Comparison of ENCODE assay signal across 18 cellular contexts in genomic region chr15:41777421-41777973, GRCh38. TPM values are rescaled to one million over a fixed set of nuclear protein-coding genes. Genes with fewer than 3 reads are reported as not detected.
A peak's percentile ranks its signal among the peaks of the same experiment; 100 is the strongest.
DNase-seq lines count a peak whose midpoint lies in the region; ATAC-seq, FAIRE-seq and TF ChIP-seq lines count a peak whose summit lies in the region.
"Had no signal": no experiment of that assay in that cellular context is flagged by ENCODE, and none has a peak within 500 bp of the region (broad histone marks: within the 10 kb centered on the region; RNA-seq: fewer than 3 reads in every experiment).

No MANE protein-coding gene starts in this region.

- no peak overlapping the region for H3K4me3 ChIP-seq in BLaER1 treated with 17β-estradiol and CSF1 and Interleukin-3, amounts not matched to agents 10 nM and 100 nM
- no peak overlapping the region for H3K4me3 ChIP-seq in IMR-90 (ENCODE audit: insufficient read depth, low read depth, low read length)
- H3K4me3 ChIP-seq: K562 had no signal

- H3K4ac ChIP-seq in IMR-90 (ENCODE audit: low read depth, low read length): peak overlapping the region; percentile 71; the same call in 1 of the 2 replicates

- TF ChIP-seq CTCF in IMR-90 (conservative IDR thresholded peaks at IDR 0.05; ENCODE audit: low read depth, low read length): no peak
- TF ChIP-seq CTCF in MCF 10A (IDR thresholded peaks at IDR 0.05; ENCODE audit: unreplicated experiment): no peak
- TF ChIP-seq CTCF in osteocyte (IDR thresholded peaks at IDR 0.05): no peak

- H2BK15ac ChIP-seq in IMR-90 (ENCODE audit: low read depth, low read length): no peak overlapping the region

- peak overlapping the region in 1 of 2 experiments; percentile 32; a peak in 1 of 4 replicates for H4K8ac ChIP-seq in IMR-90 (ENCODE audit: low read depth in 2 of 2, low read length in 2 of 2)

- H3K9ac ChIP-seq in BLaER1 treated with 17β-estradiol and CSF1 and Interleukin-3, amounts not matched to agents 10 nM and 100 nM: peak overlapping the region in 5 of 11 experiments; percentile 1 to 16 (median 13); a peak in 4 of 22 replicates
- no peak overlapping the region for H3K9ac ChIP-seq in IMR-90 (ENCODE audit: low read depth, low read length)

- no peak overlapping the region for H2AFZ ChIP-seq in IMR-90 (replicated peaks; ENCODE audit: low read length, poor library complexity)

- POLR2A ChIA-PET in IMR-90 (lab: Charles Lee; ENCODE audit: unreplicated experiment) (interaction anchor here (0.5 kb wide), 1 partner anchor 158 kb away, joined by 3 read pairs; no protein-coding TSS in a partner anchor), MCF 10A (lab: Yijun Ruan, JAX) (interaction anchor here (0.6 to 19.2 kb wide), 7 partner anchors 15 to 570 kb away, joined by 3 to 486 read pairs (median 6); partner anchors contain the start of genes EHD4 and RPAP1)

- WGBS in IMR-90 (ENCODE audit: extremely low coverage in 2 of 2, insufficient read length in 1 of 2), 2 experiments: no CpG with 5 or more reads among the region's 1 CpG

- H3K4me3 Mint-ChIP-seq in MCF 10A (ENCODE audit: unreplicated experiment) (peak overlapping the region; percentile 92), osteocyte (ENCODE audit: unreplicated experiment) (no peak overlapping the region)
- H3K4me3 Mint-ChIP-seq: activated T-helper 1 cell treated with anti-CD3 and anti-CD28 coated beads, Interleukin-12 subunit alpha, Interleukin-12 subunit beta, Interleukin-2, Interleukin-4 antibody, amounts not matched to agents 30 ng/mL and 10 ng/mL and 1 ng/mL, durations not matched to agents 14 hours and 24 hours and 36 hours; type B pancreatic cell had no signal

- H3K27me3 Mint-ChIP-seq in MCF 10A (ENCODE audit: insufficient read depth, unreplicated experiment) (no peaks in the 10 kb centered on the region), osteocyte (ENCODE audit: unreplicated experiment) (no peaks in the 10 kb centered on the region)
- H3K27me3 Mint-ChIP-seq: type B pancreatic cell had no signal

- H4K91ac ChIP-seq in IMR-90 (ENCODE audit: insufficient read depth, low read depth, low read length): peak overlapping the region; percentile 53

- no peak overlapping the region for H2BK5ac ChIP-seq in IMR-90 (ENCODE audit: low read depth, low read length, poor library complexity, severe bottlenecking)

- TF ChIP-seq RAD21 in IMR-90 (IDR thresholded peaks at IDR 0.05; ENCODE audit: low read length): no peak

- dilution Hi-C loops in IMR-90 (cut with HindIII; ENCODE audit: low sequenced_read_pairs, unreplicated experiment): no loop called here

- H3K14ac ChIP-seq in IMR-90 (replicated peaks; ENCODE audit: low read depth, low read length): peak overlapping the region; percentile 77; the same call in 1 of the 2 replicates

- H3K4me1 ChIP-seq in BLaER1 treated with 17β-estradiol and CSF1 and Interleukin-3, amounts not matched to agents 10 nM and 100 nM: peaks cover 78 to 94% (median 90%) of the 10 kb centered on the region in 10 experiments
- H3K4me1 ChIP-seq in IMR-90 (ENCODE audit: control insufficient read depth, insufficient read depth, low read length): peaks cover 21% of the 10 kb centered on the region

- H3K27ac Mint-ChIP-seq in MCF 10A (ENCODE audit: low read depth, unreplicated experiment) (peak overlapping the region; percentile 73), osteocyte (ENCODE audit: unreplicated experiment) (no peak overlapping the region)
- H3K27ac Mint-ChIP-seq: activated T-helper 1 cell treated with anti-CD3 and anti-CD28 coated beads, Interleukin-12 subunit alpha, Interleukin-12 subunit beta, Interleukin-2, Interleukin-4 antibody, amounts not matched to agents 30 ng/mL and 10 ng/mL and 1 ng/mL, durations not matched to agents 14 hours and 24 hours and 36 hours; type B pancreatic cell had no signal

- H3K56ac ChIP-seq in IMR-90 (ENCODE audit: extremely low read depth, insufficient read depth, low read length): no peak overlapping the region

- no peaks in the 10 kb centered on the region for H3K36me3 ChIP-seq in BLaER1 treated with 17β-estradiol and CSF1 and Interleukin-3, amounts not matched to agents 10 nM and 100 nM
- no peaks in the 10 kb centered on the region for H3K36me3 ChIP-seq in IMR-90 (ENCODE audit: control insufficient read depth, insufficient read depth, low read length)

- H2BK120ac ChIP-seq in IMR-90 (ENCODE audit: low read depth, low read length): peak overlapping the region; percentile 45; the same call in 1 of the 2 replicates

- H2BK20ac ChIP-seq in IMR-90 (ENCODE audit: low read depth, low read length): peak overlapping the region; percentile 16; the same call in 1 of the 2 replicates

- in situ Hi-C loops in IMR-90 (cut with MboI; ENCODE audit: low sequenced_read_pairs): no loop called here

- H3K4me1 Mint-ChIP-seq in MCF 10A (ENCODE audit: insufficient read depth, unreplicated experiment): peaks cover 53% of the 10 kb centered on the region
- H3K4me1 Mint-ChIP-seq in osteocyte (ENCODE audit: unreplicated experiment): peaks cover 69% of the 10 kb centered on the region

- H3K23ac ChIP-seq in IMR-90 (ENCODE audit: low read depth, low read length): peak overlapping the region; percentile 61; the same call in 1 of the 2 replicates

- intact Hi-C loops in IMR-90 (cut with micrococcal nuclease): loop anchor here (10.0 kb wide), 1 partner anchor 173 kb away; no protein-coding TSS in a partner anchor
- intact Hi-C loops in MCF 10A (cut with micrococcal nuclease): no loop called here

- no peaks in the 10 kb centered on the region for H3K9me3 Mint-ChIP-seq in MCF 10A (ENCODE audit: unreplicated experiment)
- H3K9me3 Mint-ChIP-seq in osteocyte (ENCODE audit: unreplicated experiment): no peaks in the 10 kb centered on the region
- H3K9me3 Mint-ChIP-seq: activated T-helper 1 cell treated with anti-CD3 and anti-CD28 coated beads, Interleukin-12 subunit alpha, Interleukin-12 subunit beta, Interleukin-2, Interleukin-4 antibody, amounts not matched to agents 30 ng/mL and 10 ng/mL and 1 ng/mL, durations not matched to agents 14 hours and 24 hours and 36 hours; type B pancreatic cell had no signal

- peaks cover 27 to 79% of the 10 kb centered on the region in 2 experiments for H3K79me1 ChIP-seq in IMR-90 (ENCODE audit: low read depth in 1 of 2, low read length in 2 of 2)

- ATAC-seq in IMR-90 (ENCODE audit: low read depth): no peak
- ATAC-seq: K562 had no signal

- 0 out of 22 replicates have a peak overlapping the region, but pooled peaks of 3 of the 11 experiments have one; percentile 4 to 25 (median 13) for H3K27ac ChIP-seq in BLaER1 treated with 17β-estradiol and CSF1 and Interleukin-3, amounts not matched to agents 10 nM and 100 nM
- H3K27ac ChIP-seq in IMR-90 (ENCODE audit: insufficient read depth, low read length): no peak overlapping the region; the same call in 1 of the 2 replicates

- H2AK5ac ChIP-seq in IMR-90 (ENCODE audit: low read depth, low read length): peak overlapping the region; percentile 67; the same call in 1 of the 2 replicates

- no peak overlapping the region for H2AK9ac ChIP-seq in IMR-90 (replicated peaks; ENCODE audit: low read depth, low read length, poor library complexity)

- H3K27me3 ChIP-seq in BLaER1 treated with 17β-estradiol and CSF1 and Interleukin-3, amounts not matched to agents 10 nM and 100 nM: no peaks in the 10 kb centered on the region
- no peaks in the 10 kb centered on the region for H3K27me3 ChIP-seq in IMR-90 (ENCODE audit: control insufficient read depth, insufficient read depth, low read length)

- peaks cover 13% of the 10 kb centered on the region for H3K36me3 Mint-ChIP-seq in MCF 10A (ENCODE audit: insufficient read depth, unreplicated experiment)
- H3K36me3 Mint-ChIP-seq in osteocyte (ENCODE audit: unreplicated experiment): peaks cover 4% of the 10 kb centered on the region

- BruUV-seq in IMR-90 (replicated peaks; lab: Mats Ljungman, UMichigan) (no TSS peak), MCF 10A (replicated peaks; lab: Mats Ljungman, UMichigan) (no TSS peak)

- no peaks in the 10 kb centered on the region for H3K9me3 ChIP-seq in BLaER1 treated with 17β-estradiol and CSF1 and Interleukin-3, amounts not matched to agents 10 nM and 100 nM (replicated peaks in 1 of 11)
- H3K9me3 ChIP-seq in IMR-90 (ENCODE audit: control insufficient read depth, insufficient read depth, low read length): no peaks in the 10 kb centered on the region

- no peak overlapping the region for H4K5ac ChIP-seq in IMR-90 (ENCODE audit: low read depth, low read length)

- no peak for TF ChIP-seq POLR2A in IMR-90 (IDR thresholded peaks at IDR 0.05; ENCODE audit: low read depth, low read length)
- no peak for TF ChIP-seq POLR2A in GM12891 (IDR thresholded peaks at IDR 0.05; ENCODE audit: low read depth, low read length)

- no peak for FAIRE-seq in GM12891 (lab: Jason Lieb, UNC)
- FAIRE-seq: GM12892, K562 had no signal

- H4K20me1 ChIP-seq in BLaER1 treated with 17β-estradiol and CSF1 and Interleukin-3, amounts not matched to agents 10 nM and 100 nM: peaks cover 0 to 19% (median 0%) of the 10 kb centered on the region in 11 experiments; a peak in 8 of 22 replicates
- H4K20me1 ChIP-seq in IMR-90 (ENCODE audit: insufficient read depth, low read length): peaks cover 38% of the 10 kb centered on the region

- peak overlapping the region; percentile 92 to 99 (median 95) for H3K4me2 ChIP-seq in BLaER1 treated with 17β-estradiol and CSF1 and Interleukin-3, amounts not matched to agents 10 nM and 100 nM
- peak overlapping the region; percentile 37; the same call in 1 of the 2 replicates for H3K4me2 ChIP-seq in IMR-90 (ENCODE audit: low read depth, low read length)

- H3K18ac ChIP-seq in IMR-90 (ENCODE audit: low read depth, low read length): no peak overlapping the region

- peaks cover 16% of the 10 kb centered on the region for H3K9me1 ChIP-seq in IMR-90 (ENCODE audit: insufficient read depth, low read length)

- CTCF ChIA-PET in IMR-90 (lab: Yijun Ruan, JAX) (interaction anchor here (0.8 to 0.9 kb wide), 2 partner anchors 32 to 33 kb away, joined by 3 read pairs; no protein-coding TSS in a partner anchor), MCF 10A (lab: Yijun Ruan, JAX) (interaction anchor here (0.9 to 11.2 kb wide), 7 partner anchors 10 to 50 kb away, joined by 3 to 249 read pairs (median 7); no protein-coding TSS in a partner anchor)

- DNase-seq in IMR-90 (peak; percentile 65), MCF 10A (ENCODE audit: unreplicated experiment) (no peak), kidney glomerular epithelial cell (lab: John Stamatoyannopoulos, UW) (peak; percentile 37), HPDE6-E6E7 (ENCODE audit: extremely low spot score) (no peak), GM12891 (ENCODE audit: insufficient read length, low spot score) (no peak), iPS-NIHi11 (ENCODE audit: low spot score) (no peak), osteocyte (ENCODE audit: extremely low spot score, unreplicated experiment) (no peak)
- DNase-seq: anterior cingulate cortex; NCI-H1694; NCI-H526 treated with DMSO at 0.1 percent for 48 hours; stimulated activated CD4-positive, alpha-beta T cell treated with anti-CD3 and anti-CD28 coated beads, Interleukin-2, amount 100 ng/mL, for 24 hours; stimulated activated CD8-positive, alpha-beta memory T cell treated with anti-CD3 and anti-CD28 coated beads, Interleukin-4, amount 100 ng/mL, for 48 hours; T1000 had no signal

RNA-seq across cellular contexts. Expression of gene MAPKBP1, which starts 3.2 kb away (rescaled TPM):
- total RNA-seq in IMR-90 (2012; rRNA removed): 10.3 and 12.5 TPM in 2 replicates
- polyA plus RNA-seq in IMR-90 (2012; rRNA removed): 14.7 and 15.3 TPM in 2 replicates
- 4.8 and 6.1 TPM in 2 replicates for polyA plus RNA-seq in IMR-90 (2012; cell fraction: cytosol; rRNA removed)
- polyA plus RNA-seq in IMR-90 (2012; cell fraction: nucleus; rRNA removed; ENCODE audit: low replicate concordance): 40.6 and 67.6 TPM in 2 replicates
- total RNA-seq in MCF 10A (2022): 33.2 and 35.0 TPM in 2 replicates
- polyA plus RNA-seq in GM12891 (2012; ENCODE audit: low read depth, missing spikeins): 7.0 TPM
- 28.0 and 34.2 TPM in 2 replicates for total RNA-seq in osteocyte

RNA-seq across cellular contexts. Expression of gene JMJD7, which starts 50.4 kb away (rescaled TPM):
- 3.6 and 5.0 TPM in 2 replicates for total RNA-seq in IMR-90 (2012; rRNA removed)
- 6.3 and 8.1 TPM in 2 replicates for polyA plus RNA-seq in IMR-90 (2012; rRNA removed)
- polyA plus RNA-seq in IMR-90 (2012; cell fraction: cytosol; rRNA removed): 7.9 and 8.2 TPM in 2 replicates
- 12.6 and 22.4 TPM in 2 replicates for polyA plus RNA-seq in IMR-90 (2012; cell fraction: nucleus; rRNA removed; ENCODE audit: low replicate concordance)
- 9.2 and 13.3 TPM in 2 replicates for total RNA-seq in MCF 10A (2022)
- 3.8 TPM for polyA plus RNA-seq in GM12891 (2012; ENCODE audit: low read depth, missing spikeins)
- total RNA-seq in osteocyte: 9.1 and 14.0 TPM in 2 replicates

Comparison
In these comparisons a context has a peak if more than half of its experiments do, and no peak if none do; other contexts are left out.
1. DNase-seq: peak in IMR-90 (single experiment) and kidney glomerular epithelial cell (single experiment); none in MCF 10A (single experiment), HPDE6-E6E7 (single experiment), GM12891 (single experiment), iPS-NIHi11 (single experiment) and osteocyte (single experiment).